Comparison of ENCODE assay signal across 8 cellular contexts in genomic region chr3:139677341-139678155, GRCh38. TPM values are rescaled to one million over a fixed set of nuclear protein-coding genes. Genes with fewer than 3 reads are reported as not detected.
DNase-seq lines count a peak whose midpoint lies in the region; ATAC-seq and TF ChIP-seq lines count a peak whose summit lies in the region.

Gene NMNAT3 (minus strand): TSS chr3:139677972. CDS start chr3:139627724, 50,248 bp downstream.

- dilution Hi-C loops in IMR-90 (cut with HindIII; ENCODE audit: low sequenced_read_pairs, unreplicated experiment): no loop called here

- H3K27ac ChIP-seq in IMR-90 (ENCODE audit: insufficient read depth, low read length): no peak within 1 kb of the TSS
- no peak within 1 kb of the TSS for H3K27ac ChIP-seq in parathyroid adenoma
- H3K27ac ChIP-seq in thymus (ENCODE audit: low read depth): peak within 1 kb of the TSS; percentile 58

- CTCF ChIA-PET in Calu3 (lab: Charles Lee) (interaction anchor here (0.6 to 1.3 kb wide), 4 partner anchors 48 to 1540 kb away, joined by 3 to 6 read pairs (median 3); no protein-coding TSS in a partner anchor), IMR-90 (lab: Yijun Ruan, JAX) (no interaction called here)

- peaks cover 15% of the 10 kb centered on the region for H3K27me3 Mint-ChIP-seq in Calu3 (ENCODE audit: unreplicated experiment)
- H3K27me3 Mint-ChIP-seq in activated naive CD8-positive, alpha-beta T cell: no peaks in the 10 kb centered on the region

- POLR2A ChIA-PET in IMR-90 (lab: Charles Lee; ENCODE audit: unreplicated experiment): no interaction called here

- H2AK9ac ChIP-seq in IMR-90 (replicated peaks; ENCODE audit: low read depth, low read length, poor library complexity): no peak within 1 kb of the TSS

- no peaks in the 10 kb centered on the region for H3K9me3 ChIP-seq in IMR-90 (ENCODE audit: control insufficient read depth, insufficient read depth, low read length)
- H3K9me3 ChIP-seq in parathyroid adenoma (ENCODE audit: control insufficient read depth, low read length): no peaks in the 10 kb centered on the region
- H3K9me3 ChIP-seq in thymus (ENCODE audit: control insufficient read depth): no peaks in the 10 kb centered on the region

- no peak within 1 kb of the TSS for H2BK5ac ChIP-seq in IMR-90 (ENCODE audit: low read depth, low read length, poor library complexity, severe bottlenecking)

- H4K5ac ChIP-seq in IMR-90 (ENCODE audit: low read depth, low read length): no peak within 1 kb of the TSS

- in situ Hi-C loops in IMR-90 (cut with MboI; ENCODE audit: low sequenced_read_pairs): no loop called here

- no peak within 1 kb of the TSS for H3K18ac ChIP-seq in IMR-90 (ENCODE audit: low read depth, low read length)

- DNase-seq in Calu3 (peak; percentile 97), IMR-90 (peak; percentile 7), cardiac septum (ENCODE audit: low spot score) (peak; percentile 93)

- H4K8ac ChIP-seq in IMR-90 (ENCODE audit: low read depth in 2 of 2, low read length in 2 of 2): no peak within 1 kb of the TSS

- peak; percentile 96 for ATAC-seq in GM21526 (IDR thresholded peaks at IDR 0.05; ENCODE audit: low FRiP score, unreplicated experiment)
- peak; percentile 99 for ATAC-seq in IMR-90 (ENCODE audit: low read depth)

- H3K4me3 ChIP-seq in IMR-90 (ENCODE audit: insufficient read depth, low read depth, low read length): peak within 1 kb of the TSS; percentile 39
- peak within 1 kb of the TSS; percentile 84 for H3K4me3 ChIP-seq in parathyroid adenoma (ENCODE audit: low read depth, low read length)
- peak within 1 kb of the TSS; percentile 81 for H3K4me3 ChIP-seq in thymus (ENCODE audit: low read length)

- TF ChIP-seq RAD21 in IMR-90 (IDR thresholded peaks at IDR 0.05; ENCODE audit: low read length): no peak

- H4K91ac ChIP-seq in IMR-90 (ENCODE audit: insufficient read depth, low read depth, low read length): no peak within 1 kb of the TSS

- TF ChIP-seq POLR2A in IMR-90 (IDR thresholded peaks at IDR 0.05; ENCODE audit: low read depth, low read length): no peak
- peak; percentile 63 for TF ChIP-seq POLR2A in Raji (IDR thresholded peaks at IDR 0.05; ENCODE audit: insufficient read depth, low read depth, low read length)

- no peaks in the 10 kb centered on the region for H3K79me2 ChIP-seq in parathyroid adenoma

- H4K20me1 ChIP-seq in IMR-90 (ENCODE audit: insufficient read depth, low read length): no peaks in the 10 kb centered on the region

- H3K4me3 Mint-ChIP-seq in Calu3 (ENCODE audit: low read depth, unreplicated experiment): peak within 1 kb of the TSS; percentile 91
- H3K4me3 Mint-ChIP-seq in activated naive CD8-positive, alpha-beta T cell: peak within 1 kb of the TSS; percentile 82

- no peak within 1 kb of the TSS for H2AK5ac ChIP-seq in IMR-90 (ENCODE audit: low read depth, low read length)

- H3K4me1 ChIP-seq in IMR-90 (ENCODE audit: control insufficient read depth, insufficient read depth, low read length): no peaks in the 10 kb centered on the region
- no peaks in the 10 kb centered on the region for H3K4me1 ChIP-seq in parathyroid adenoma
- peaks cover 7% of the 10 kb centered on the region for H3K4me1 ChIP-seq in thymus (ENCODE audit: control insufficient read depth, insufficient read depth, low read length)

- H3K14ac ChIP-seq in IMR-90 (replicated peaks; ENCODE audit: low read depth, low read length): no peak within 1 kb of the TSS

- H3K4me1 Mint-ChIP-seq in Calu3 (ENCODE audit: low read depth, unreplicated experiment): peaks cover 10% of the 10 kb centered on the region
- peaks cover 10% of the 10 kb centered on the region for H3K4me1 Mint-ChIP-seq in activated naive CD8-positive, alpha-beta T cell (ENCODE audit: low read depth)

- H2BK120ac ChIP-seq in IMR-90 (ENCODE audit: low read depth, low read length): no peak within 1 kb of the TSS

- H3K36me3 Mint-ChIP-seq in Calu3 (ENCODE audit: insufficient read depth, unreplicated experiment): peaks cover 10% of the 10 kb centered on the region
- H3K36me3 Mint-ChIP-seq in activated naive CD8-positive, alpha-beta T cell: no peaks in the 10 kb centered on the region

- intact Hi-C loops in Calu3 (cut with micrococcal nuclease; ENCODE audit: unreplicated experiment): loop anchor here (1.0 to 5.0 kb wide), 2 partner anchors 23 to 245 kb away; no protein-coding TSS in a partner anchor
- intact Hi-C loops in IMR-90 (cut with micrococcal nuclease): no loop called here
- intact Hi-C loops in cardiac septum (cut with DNase I): no loop called here

- H3K9me1 ChIP-seq in IMR-90 (ENCODE audit: insufficient read depth, low read length): no peaks in the 10 kb centered on the region

- no peak within 1 kb of the TSS for H3K4ac ChIP-seq in IMR-90 (ENCODE audit: low read depth, low read length)

- no peak within 1 kb of the TSS for H3K56ac ChIP-seq in IMR-90 (ENCODE audit: extremely low read depth, insufficient read depth, low read length)

- H2BK20ac ChIP-seq in IMR-90 (ENCODE audit: low read depth, low read length): no peak within 1 kb of the TSS

- no peak within 1 kb of the TSS for H3K27ac Mint-ChIP-seq in Calu3 (ENCODE audit: unreplicated experiment)
- H3K27ac Mint-ChIP-seq in activated naive CD8-positive, alpha-beta T cell: peak within 1 kb of the TSS; percentile 12

- H3K9me3 Mint-ChIP-seq in Calu3 (ENCODE audit: low read depth, unreplicated experiment): no peaks in the 10 kb centered on the region
- H3K9me3 Mint-ChIP-seq in activated naive CD8-positive, alpha-beta T cell (ENCODE audit: low read depth): no peaks in the 10 kb centered on the region

- peak; percentile 12 for TF ChIP-seq CTCF in Calu3 (IDR thresholded peaks at IDR 0.05; ENCODE audit: unreplicated experiment)
- TF ChIP-seq CTCF in IMR-90 (conservative IDR thresholded peaks at IDR 0.05; ENCODE audit: low read depth, low read length): no peak
- peak; percentile 14 for TF ChIP-seq CTCF in parathyroid adenoma (IDR thresholded peaks at IDR 0.05)

- H3K36me3 ChIP-seq in IMR-90 (ENCODE audit: control insufficient read depth, insufficient read depth, low read length) (no peaks in the 10 kb centered on the region), parathyroid adenoma (ENCODE audit: control insufficient read depth, insufficient read depth, low read length) (no peaks in the 10 kb centered on the region), thymus (ENCODE audit: control insufficient read depth, insufficient read depth) (no peaks in the 10 kb centered on the region)

- H3K79me1 ChIP-seq in IMR-90 (ENCODE audit: low read depth in 1 of 2, low read length in 2 of 2): no peaks in the 10 kb centered on the region

- H3K9ac ChIP-seq in IMR-90 (ENCODE audit: low read depth, low read length): no peak within 1 kb of the TSS
- peak within 1 kb of the TSS; percentile 20 for H3K9ac ChIP-seq in parathyroid adenoma

- H2AFZ ChIP-seq in IMR-90 (replicated peaks; ENCODE audit: low read length, poor library complexity) (peak within 1 kb of the TSS; percentile 89), parathyroid adenoma (peak within 1 kb of the TSS; percentile 94)

- H3K4me2 ChIP-seq in IMR-90 (ENCODE audit: low read depth, low read length): peak within 1 kb of the TSS; percentile 59
- H3K4me2 ChIP-seq in parathyroid adenoma (ENCODE audit: low read length): peak within 1 kb of the TSS; percentile 90

- peaks cover 4% of the 10 kb centered on the region; the same call in 1 of the 2 replicates for H3K27me3 ChIP-seq in IMR-90 (ENCODE audit: control insufficient read depth, insufficient read depth, low read length)
- H3K27me3 ChIP-seq in parathyroid adenoma (ENCODE audit: control insufficient read depth, insufficient read depth, low read length): no peaks in the 10 kb centered on the region
- H3K27me3 ChIP-seq in thymus (ENCODE audit: control insufficient read depth, insufficient read depth): no peaks in the 10 kb centered on the region

- WGBS in IMR-90 (ENCODE audit: extremely low coverage in 2 of 2, insufficient read length in 1 of 2), 2 experiments: 6% methylated on average over 23 of the region's 67 CpGs; no CpG with 5 or more reads in 1 of the 2 experiments
- under 1% methylated on average over 67 of the region's 67 CpGs for WGBS in thymus

- BruUV-seq in Calu3 (replicated peaks; lab: Mats Ljungman, UMichigan): no TSS peak
- BruUV-seq in IMR-90 (replicated peaks; lab: Mats Ljungman, UMichigan): no TSS peak

- no peak within 1 kb of the TSS for H2BK15ac ChIP-seq in IMR-90 (ENCODE audit: low read depth, low read length)

- no peak within 1 kb of the TSS for H3K23ac ChIP-seq in IMR-90 (ENCODE audit: low read depth, low read length)

TF ChIP-seq in IMR-90, 13 proteins besides CTCF, POLR2A, EP300 and RAD21 (continues in another document):
- TF ChIP-seq CEBPB (IDR thresholded peaks at IDR 0.05; ENCODE audit: low read depth, low read length) (no peak), MAZ (IDR thresholded peaks at IDR 0.05; ENCODE audit: borderline replicate concordance, low read depth, low read length) (no peak), SMC3 (IDR thresholded peaks at IDR 0.05; ENCODE audit: low read depth, low read length) (no peak), BHLHE40 (IDR thresholded peaks at IDR 0.05; ENCODE audit: low read depth, low read length) (no peak), NFE2L2 (IDR thresholded peaks at IDR 0.05; ENCODE audit: low read depth, low read length) (no peak), FOS (IDR thresholded peaks at IDR 0.05; ENCODE audit: low read depth, low read length) (no peak), MXI1 (IDR thresholded peaks at IDR 0.05; ENCODE audit: borderline replicate concordance, low read depth, low read length) (no peak), RFX5 (IDR thresholded peaks at IDR 0.05; ENCODE audit: low read depth, low read length) (no peak), MAFK (IDR thresholded peaks at IDR 0.05; ENCODE audit: low read depth, low read length) (no peak), ELK1 (IDR thresholded peaks at IDR 0.05; ENCODE audit: borderline replicate concordance, low read depth, low read length) (no peak), RCOR1 (IDR thresholded peaks at IDR 0.05; ENCODE audit: insufficient replicate concordance, low read length) (no peak), CHD1 (IDR thresholded peaks at IDR 0.05; ENCODE audit: low read depth, low read length) (no peak)

RNA-seq across cellular contexts. Expression of gene NMNAT3, which starts in this region (rescaled TPM):
- total RNA-seq in Calu3 (2022) (7.2 and 9.7 TPM in 2 replicates), IMR-90 (2012; rRNA removed) (under 0.01 and 0.36 TPM in 2 replicates), cardiac septum (9.7 TPM)
- polyA plus RNA-seq in IMR-90 (2012; rRNA removed) (0.12 and 0.47 TPM in 2 replicates), thymus (5.2 TPM)
- polyA plus RNA-seq in IMR-90 (2012; cell fraction: cytosol; rRNA removed): 0.19 and 0.42 TPM in 2 replicates
- 0.23 and 0.34 TPM in 2 replicates for polyA plus RNA-seq in IMR-90 (2012; cell fraction: nucleus; rRNA removed; ENCODE audit: low replicate concordance)

Comparison
In these comparisons a context has a peak if more than half of its experiments do, and no peak if none do; other contexts are left out.
1. Peak in DNase-seq, ATAC-seq, H3K4me3 ChIP-seq and H3K4me2 ChIP-seq in IMR-90; RNA of the gene not detected or under 1 TPM.
2. DNase-seq: peak in every context shown above with its lines; median percentile 97 in Calu3; 93 in cardiac septum; 7 in IMR-90.